ENCODE assay signal across 8 cellular contexts in genomic region chr12:6821271-6821673, GRCh38. TPM values are rescaled to one million over a fixed set of nuclear protein-coding genes. Genes with fewer than 3 reads are reported as not detected.
A peak's percentile ranks its signal among the peaks of the same experiment; 100 is the strongest.
DNase-seq lines count a peak whose midpoint lies in the region; ATAC-seq and TF ChIP-seq lines count a peak whose summit lies in the region.

No MANE protein-coding gene starts in this region.

- H3K36me3 Mint-ChIP-seq in activated CD4-positive, alpha-beta T cell treated with anti-CD3 and anti-CD28 coated beads, Interleukin-2, amount 10 ng/mL, durations not matched to agents 7 days and 5 days (ENCODE audit: low read depth) = peaks cover 31% of the 10 kb centered on the region
- no peaks in the 10 kb centered on the region for H3K36me3 Mint-ChIP-seq in activated naive CD8-positive, alpha-beta T cell treated with anti-CD3 and anti-CD28 coated beads for 36 hours
- H3K36me3 Mint-ChIP-seq in osteocyte (ENCODE audit: unreplicated experiment) = no peaks in the 10 kb centered on the region

- no peaks in the 10 kb centered on the region for H3K9me3 Mint-ChIP-seq in activated CD4-positive, alpha-beta T cell treated with anti-CD3 and anti-CD28 coated beads, Interleukin-2, amount 10 ng/mL, durations not matched to agents 7 days and 5 days
- no peaks in the 10 kb centered on the region for H3K9me3 Mint-ChIP-seq in activated naive CD8-positive, alpha-beta T cell treated with anti-CD3 and anti-CD28 coated beads for 36 hours
- H3K9me3 Mint-ChIP-seq in osteocyte (ENCODE audit: unreplicated experiment) = no peaks in the 10 kb centered on the region

- H3K27me3 Mint-ChIP-seq in activated CD4-positive, alpha-beta T cell treated with anti-CD3 and anti-CD28 coated beads, Interleukin-2, amount 10 ng/mL, durations not matched to agents 7 days and 5 days = peaks cover 32% of the 10 kb centered on the region
- peaks cover 50% of the 10 kb centered on the region for H3K27me3 Mint-ChIP-seq in activated naive CD8-positive, alpha-beta T cell treated with anti-CD3 and anti-CD28 coated beads for 36 hours
- no peaks in the 10 kb centered on the region for H3K27me3 Mint-ChIP-seq in osteocyte (ENCODE audit: unreplicated experiment)

- peak; percentile 33 for DNase-seq in activated CD4-positive, alpha-beta T cell treated with anti-CD3 and anti-CD28 coated beads, Interleukin-2, amount 10 ng/mL, durations not matched to agents 7 days and 5 days
- no peak for DNase-seq in activated CD4-positive, alpha-beta T cell treated with anti-CD3 and anti-CD28 coated beads, Interleukin-2, amount 50 U/mL, for 1 hour
- DNase-seq in NCI-H2196 (lab: John Stamatoyannopoulos, UW; ENCODE audit: unreplicated experiment) (peak; percentile 56), cardiac septum (ENCODE audit: low spot score) (peak; percentile 85), osteocyte (ENCODE audit: extremely low spot score, unreplicated experiment) (no peak), kidney tubule cell (ENCODE audit: low spot score) (no peak)
- no peak for DNase-seq in activated naive CD8-positive, alpha-beta T cell treated with anti-CD3 and anti-CD28 coated beads for 36 hours

- POLR2A ChIA-PET in activated CD4-positive, alpha-beta T cell treated with anti-CD3 and anti-CD28 coated beads, Interleukin-2, amount 10 ng/mL, durations not matched to agents 7 days and 5 days (lab: Charles Lee) = no interaction called here

- ATAC-seq in HG02870 (IDR thresholded peaks at IDR 0.05; ENCODE audit: unreplicated experiment) = no peak

- H3K4me1 Mint-ChIP-seq in activated CD4-positive, alpha-beta T cell treated with anti-CD3 and anti-CD28 coated beads, Interleukin-2, amount 10 ng/mL, durations not matched to agents 7 days and 5 days = peaks cover 19% of the 10 kb centered on the region
- H3K4me1 Mint-ChIP-seq in activated naive CD8-positive, alpha-beta T cell treated with anti-CD3 and anti-CD28 coated beads for 36 hours = peaks cover 13% of the 10 kb centered on the region
- H3K4me1 Mint-ChIP-seq in osteocyte (ENCODE audit: unreplicated experiment) = peaks cover 48% of the 10 kb centered on the region

- peak overlapping the region; percentile 60 for H3K27ac Mint-ChIP-seq in activated CD4-positive, alpha-beta T cell treated with anti-CD3 and anti-CD28 coated beads, Interleukin-2, amount 10 ng/mL, durations not matched to agents 7 days and 5 days
- H3K27ac Mint-ChIP-seq in activated naive CD8-positive, alpha-beta T cell treated with anti-CD3 and anti-CD28 coated beads for 36 hours = no peak overlapping the region
- peak overlapping the region; percentile 56 for H3K27ac Mint-ChIP-seq in osteocyte (ENCODE audit: unreplicated experiment)

- intact Hi-C loops in cardiac septum (cut with DNase I) = no loop called here

- CTCF ChIA-PET in activated CD4-positive, alpha-beta T cell treated with anti-CD3 and anti-CD28 coated beads, Interleukin-2, amount 10 ng/mL, durations not matched to agents 7 days and 5 days (lab: Charles Lee) = interaction anchor here (1.2 to 2.2 kb wide), 5 partner anchors 10 to 125 kb away, joined by 3 to 10 read pairs (median 6); partner anchors contain the start of genes MLF2 and USP5

- TF ChIP-seq CTCF in osteocyte (IDR thresholded peaks at IDR 0.05) = no peak

- H3K4me3 Mint-ChIP-seq in activated CD4-positive, alpha-beta T cell treated with anti-CD3 and anti-CD28 coated beads, Interleukin-2, amount 10 ng/mL, durations not matched to agents 7 days and 5 days = peak overlapping the region; percentile 50
- H3K4me3 Mint-ChIP-seq in activated naive CD8-positive, alpha-beta T cell treated with anti-CD3 and anti-CD28 coated beads for 36 hours = peak overlapping the region; percentile 44
- peak overlapping the region; percentile 73 for H3K4me3 Mint-ChIP-seq in osteocyte (ENCODE audit: unreplicated experiment)

RNA-seq across cellular contexts. Expression of gene GPR162, which starts 0.3 kb away (rescaled TPM):
- total RNA-seq in activated CD4-positive, alpha-beta T cell treated with anti-CD3 and anti-CD28 coated beads, Interleukin-2, amount 10 ng/mL, durations not matched to agents 7 days and 5 days = under 1 TPM; 0.25 to 0.29 TPM
- under 1 TPM; 0.54 to 0.76 TPM for total RNA-seq in activated naive CD8-positive, alpha-beta T cell treated with anti-CD3 and anti-CD28 coated beads for 36 hours
- total RNA-seq in cardiac septum (5.7 TPM), osteocyte (11.5 and 12.0 TPM in 2 replicates)

RNA-seq across cellular contexts. Expression of gene P3H3, which starts 6.9 kb away (rescaled TPM):
- total RNA-seq in activated CD4-positive, alpha-beta T cell treated with anti-CD3 and anti-CD28 coated beads, Interleukin-2, amount 10 ng/mL, durations not matched to agents 7 days and 5 days = under 1 TPM in 1 of 2 experiments, not detected in 1; 0.40 TPM
- total RNA-seq in activated naive CD8-positive, alpha-beta T cell treated with anti-CD3 and anti-CD28 coated beads for 36 hours = under 1 TPM; 0.36 to 0.60 TPM
- 25.7 TPM for total RNA-seq in cardiac septum
- total RNA-seq in osteocyte = 86.5 and 90.8 TPM in 2 replicates

RNA-seq across cellular contexts. Expression of gene GNB3, which starts 19.5 kb away (rescaled TPM):
- not detected for total RNA-seq in activated CD4-positive, alpha-beta T cell treated with anti-CD3 and anti-CD28 coated beads, Interleukin-2, amount 10 ng/mL, durations not matched to agents 7 days and 5 days
- under 1 TPM in 1 of 2 experiments, not detected in 1; 0.10 TPM for total RNA-seq in activated naive CD8-positive, alpha-beta T cell treated with anti-CD3 and anti-CD28 coated beads for 36 hours
- total RNA-seq in cardiac septum = 9.7 TPM
- 8.3 and 10.6 TPM in 2 replicates for total RNA-seq in osteocyte

RNA-seq across cellular contexts. Expression of gene CDCA3, which starts 29.8 kb away (rescaled TPM):
- 100 to 1,000 TPM; 118 to 122 TPM for total RNA-seq in activated CD4-positive, alpha-beta T cell treated with anti-CD3 and anti-CD28 coated beads, Interleukin-2, amount 10 ng/mL, durations not matched to agents 7 days and 5 days
- 10 to 100 TPM; 62.5 to 64.0 TPM for total RNA-seq in activated naive CD8-positive, alpha-beta T cell treated with anti-CD3 and anti-CD28 coated beads for 36 hours
- total RNA-seq in cardiac septum (0.65 TPM), osteocyte (8.0 and 9.2 TPM in 2 replicates)

RNA-seq across cellular contexts. Expression of gene USP5, which starts 30.7 kb away (rescaled TPM):
- total RNA-seq in activated CD4-positive, alpha-beta T cell treated with anti-CD3 and anti-CD28 coated beads, Interleukin-2, amount 10 ng/mL, durations not matched to agents 7 days and 5 days = 100 to 1,000 TPM; 119 to 131 TPM
- 100 to 1,000 TPM; 125 to 127 TPM for total RNA-seq in activated naive CD8-positive, alpha-beta T cell treated with anti-CD3 and anti-CD28 coated beads for 36 hours
- total RNA-seq in cardiac septum (83.5 TPM), osteocyte (113 and 114 TPM in 2 replicates)

Comparison
In these comparisons a context has a peak if more than half of its experiments do, and no peak if none do; other contexts are left out.
1. DNase-seq: peak in activated CD4-positive, alpha-beta T cell treated with anti-CD3 and anti-CD28 coated beads, Interleukin-2, amount 10 ng/mL, durations not matched to agents 7 days and 5 days (single experiment), NCI-H2196 (single experiment) and cardiac septum (single experiment); none in activated CD4-positive, alpha-beta T cell treated with anti-CD3 and anti-CD28 coated beads, Interleukin-2, amount 50 U/mL, for 1 hour (single experiment), activated naive CD8-positive, alpha-beta T cell treated with anti-CD3 and anti-CD28 coated beads for 36 hours (single experiment), osteocyte (single experiment) and kidney tubule cell (single experiment).
2. RNA of gene P3H3, which starts 6.9 kb away (total RNA-seq): 86.5 to 90.8 TPM in osteocyte and 25.7 TPM in cardiac septum (single experiment); 0.36 to 0.60 TPM in activated naive CD8-positive, alpha-beta T cell treated with anti-CD3 and anti-CD28 coated beads for 36 hours and 0.40 TPM in activated CD4-positive, alpha-beta T cell treated with anti-CD3 and anti-CD28 coated beads, Interleukin-2, amount 10 ng/mL, durations not matched to agents 7 days and 5 days; every median in the first group is over 10 times any median in the second.
3. Peak in every context shown above with its lines, with median percentiles within 50 percentile points of each other: H3K4me3 Mint-ChIP-seq.